In the genomic region with DNA sequence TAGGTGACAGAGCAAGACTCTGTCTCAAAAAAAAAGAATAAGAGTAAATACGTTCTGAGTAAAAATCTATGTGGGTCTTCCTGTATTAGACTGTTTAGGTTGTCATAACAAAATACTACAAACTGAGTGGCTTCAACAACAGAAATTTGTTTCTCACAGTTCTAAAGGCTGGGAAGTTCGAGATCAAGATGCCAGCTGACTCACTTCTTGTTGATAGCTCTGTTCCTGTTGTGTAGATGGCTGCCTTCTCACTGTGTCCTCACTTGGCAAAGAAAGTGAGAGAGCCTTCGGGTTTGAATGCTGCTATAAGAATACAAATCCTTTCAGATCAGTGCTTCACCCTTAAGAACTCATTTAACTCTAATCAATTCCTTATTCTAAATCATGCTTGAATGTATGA, we compare ENCODE assay signal across 35 cellular contexts.
DNase-seq lines count a peak whose midpoint lies in the region; ATAC-seq lines count a peak whose summit lies in the region.
"Had no signal": no experiment of that assay in that cellular context is flagged by ENCODE, and none has a peak within 500 bp of the region (broad histone marks: within the 10 kb centered on the region; RNA-seq: fewer than 3 reads in every experiment).

No MANE protein-coding gene starts in this region.

- H3K36me3 Mint-ChIP-seq in T-helper 17 cell (ENCODE audit: low read depth), result no peaks in the 10 kb centered on the region
- H3K36me3 Mint-ChIP-seq: stimulated activated effector memory CD8-positive, alpha-beta T cell treated with anti-CD3 and anti-CD28 coated beads, Interleukin-12 subunit alpha, Interleukin-12 subunit beta, amount 100 ng/mL, for 72 hours had no signal

- H3K27me3 Mint-ChIP-seq in T-helper 17 cell, result no peaks in the 10 kb centered on the region

- H3K9me3 ChIP-seq in T-helper 17 cell (ENCODE audit: control insufficient read depth, low read length, poor library complexity, severe bottlenecking), result no peaks in the 10 kb centered on the region
- H3K9me3 ChIP-seq: adrenal gland, BLaER1, body of pancreas, gastrocnemius medialis, upper lobe of left lung had no signal

- DNase-seq in ELR (ENCODE audit: low read depth) (peak; percentile 30), LHCN-M2 (ENCODE audit: low read depth) (peak; percentile 8), dermis blood vessel endothelial cell (peak; percentile 28), glomerular endothelial cell (ENCODE audit: extremely low read depth, low read depth, low spot score) (peak; percentile 27), NCI-H226 (no peak), left cardiac atrium (no peak), OCI-M2 (lab: John Stamatoyannopoulos, UW; ENCODE audit: unreplicated experiment) (no peak), T-helper 17 cell (no peak)
- DNase-seq: activated CD4-positive, alpha-beta T cell treated with anti-CD3 and anti-CD28 coated beads for 4 hours; activated CD8-positive, alpha-beta T cell treated with anti-CD3 and anti-CD28 coated beads, Interleukin-2, amount 10 ng/mL, durations not matched to agents 7 days and 5 days; activated naive CD4-positive, alpha-beta T cell treated with anti-CD3 and anti-CD28 coated beads for 36 hours; adrenal gland; body of pancreas; DMS153; effector memory CD4-positive, alpha-beta T cell; erythroblast; gastrocnemius medialis; GDM1; GOT3; hippocampal formation; KBM-7; NCI-H1417; NCI-H2081; NCI-H526; NK-92 treated with Interleukin-12 subunit alpha and Interleukin-12 subunit beta, amount 100 ng/mL, for 24 hours; SHP77; substantia nigra; SW 1271; T-helper 9 cell; upper lobe of left lung; WERI-Rb-1 had no signal

- no peaks in the 10 kb centered on the region for H3K4me1 Mint-ChIP-seq in T-helper 17 cell
- H3K4me1 Mint-ChIP-seq: nephron; stimulated activated effector memory CD8-positive, alpha-beta T cell treated with anti-CD3 and anti-CD28 coated beads, Interleukin-12 subunit alpha, Interleukin-12 subunit beta, amount 100 ng/mL, for 72 hours had no signal

- no peak overlapping the region for H3K4me3 Mint-ChIP-seq in T-helper 17 cell
- H3K4me3 Mint-ChIP-seq: activated CD8-positive, alpha-beta T cell treated with anti-CD3 and anti-CD28 coated beads, Interleukin-2, amount 10 ng/mL, durations not matched to agents 7 days and 5 days; activated naive CD4-positive, alpha-beta T cell treated with anti-CD3 and anti-CD28 coated beads for 36 hours; nephron; stimulated activated effector memory CD8-positive, alpha-beta T cell treated with anti-CD3 and anti-CD28 coated beads, Interleukin-12 subunit alpha, Interleukin-12 subunit beta, amount 100 ng/mL, for 72 hours had no signal

- intact Hi-C loops in left cardiac atrium (cut with DNase I), result no loop called here

- no peak overlapping the region for H3K27ac Mint-ChIP-seq in T-helper 17 cell
- H3K27ac Mint-ChIP-seq: activated CD8-positive, alpha-beta T cell treated with anti-CD3 and anti-CD28 coated beads, Interleukin-2, amount 10 ng/mL, durations not matched to agents 7 days and 5 days; activated naive CD4-positive, alpha-beta T cell treated with anti-CD3 and anti-CD28 coated beads for 36 hours; nephron; stimulated activated effector memory CD8-positive, alpha-beta T cell treated with anti-CD3 and anti-CD28 coated beads, Interleukin-12 subunit alpha, Interleukin-12 subunit beta, amount 100 ng/mL, for 72 hours had no signal

- ATAC-seq in left cardiac atrium, result no peak
- ATAC-seq in T-helper 17 cell, result no peak
- ATAC-seq: activated CD8-positive, alpha-beta T cell treated with anti-CD3 and anti-CD28 coated beads, Interleukin-2, amount 10 ng/mL, durations not matched to agents 7 days and 5 days; body of pancreas; gastrocnemius medialis; Panc1; stimulated activated effector memory CD8-positive, alpha-beta T cell treated with anti-CD3 and anti-CD28 coated beads, Interleukin-12 subunit alpha, Interleukin-12 subunit beta, amount 100 ng/mL, for 72 hours had no signal

Comparison
In these comparisons a context has a peak if more than half of its experiments do, and no peak if none do; other contexts are left out.
1. DNase-seq: peak in ELR (single experiment), LHCN-M2 (single experiment), dermis blood vessel endothelial cell (single experiment) and glomerular endothelial cell (single experiment); none in NCI-H226 (single experiment), left cardiac atrium (single experiment), OCI-M2 (single experiment) and T-helper 17 cell (0 of 3).